Comparison of ENCODE assay signal across 4 cellular contexts in genomic region chr12:102255687-102256086, GRCh38. TPM values are rescaled to one million over a fixed set of nuclear protein-coding genes. Genes with fewer than 3 reads are reported as not detected.
"Had no signal": no experiment of that assay in that cellular context is flagged by ENCODE, and none has a peak within 500 bp of the region (broad histone marks: within the 10 kb centered on the region; RNA-seq: fewer than 3 reads in every experiment).

No MANE protein-coding gene starts in this region.

RNA-seq across cellular contexts. Expression of gene PMCH, which starts 58.1 kb away (rescaled TPM):
- total RNA-seq: LHCN-M2, M059J, MCF 10A, NCI-H460 had no signal
